Comparison of ENCODE assay signal across 8 cellular contexts in the genomic region with DNA sequence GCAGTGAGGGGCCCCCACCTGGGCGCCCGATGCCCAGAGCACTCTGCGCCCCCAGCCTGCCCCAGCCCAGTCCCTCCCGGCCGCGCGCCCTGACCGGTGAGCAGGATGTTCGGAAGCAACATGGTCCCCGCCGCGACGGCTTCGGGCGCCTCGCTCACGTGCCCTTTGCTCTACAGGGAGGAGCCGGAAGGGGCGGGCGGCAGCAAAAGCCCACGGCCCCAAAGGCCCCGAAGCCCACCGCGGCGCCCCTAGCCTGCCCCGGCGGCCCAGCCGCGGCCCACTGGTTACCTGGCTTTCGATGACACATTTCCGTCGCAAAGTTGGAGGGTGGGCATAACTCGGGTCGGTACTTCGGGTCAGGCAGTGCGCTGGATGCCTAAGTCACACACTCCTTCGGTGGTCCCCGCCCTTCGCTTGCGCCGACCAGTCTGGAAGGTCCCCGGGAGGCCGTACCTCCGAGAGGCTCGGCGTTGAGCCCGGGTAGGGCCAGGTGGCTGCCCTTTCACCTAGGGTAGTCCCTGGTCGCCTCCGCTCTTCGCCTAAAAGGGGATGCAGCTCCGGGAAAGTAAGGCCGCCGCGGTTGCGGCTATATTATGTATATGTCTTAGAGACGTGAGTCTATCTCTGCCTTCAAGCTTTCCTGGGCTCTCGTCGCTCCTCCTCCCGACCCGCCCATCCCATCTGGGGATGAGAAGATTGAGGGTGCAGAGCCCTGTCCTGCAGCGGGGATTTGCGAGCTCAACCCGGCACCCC. TPM values are rescaled to one million over a fixed set of nuclear protein-coding genes. Genes with fewer than 3 reads are reported as not detected.
DNase-seq lines count a peak whose midpoint lies in the region; ATAC-seq and TF ChIP-seq lines count a peak whose summit lies in the region.

Gene AK6, minus strand, starts transcription at position 152 of the 753 bp plus-strand sequence. Its CDS starts 30 bp downstream, at position 122.
Gene RAD17, plus strand, starts transcription at position 450 of the 753 bp plus-strand sequence. CDS start 2,391 bp downstream, outside the sequence.
A gene with protein sequence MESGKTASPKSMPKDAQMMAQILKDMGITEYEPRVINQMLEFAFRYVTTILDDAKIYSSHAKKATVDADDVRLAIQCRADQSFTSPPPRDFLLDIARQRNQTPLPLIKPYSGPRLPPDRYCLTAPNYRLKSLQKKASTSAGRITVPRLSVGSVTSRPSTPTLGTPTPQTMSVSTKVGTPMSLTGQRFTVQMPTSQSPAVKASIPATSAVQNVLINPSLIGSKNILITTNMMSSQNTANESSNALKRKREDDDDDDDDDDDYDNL (minus strand): TSS at position 152 of the 753 bp plus-strand sequence. CDS start 3,783 bp downstream, outside the sequence.

- no peaks in the 10 kb centered on the region for H3K9me3 Mint-ChIP-seq in activated CD4-positive, alpha-beta T cell treated with anti-CD3 and anti-CD28 coated beads, Interleukin-2, amount 10 ng/mL, durations not matched to agents 7 days and 5 days

- no peaks in the 10 kb centered on the region for H3K27me3 Mint-ChIP-seq in activated CD4-positive, alpha-beta T cell treated with anti-CD3 and anti-CD28 coated beads, Interleukin-2, amount 10 ng/mL, durations not matched to agents 7 days and 5 days

- peak within 1 kb of the TSS; percentile 99 for H3K27ac Mint-ChIP-seq in activated CD4-positive, alpha-beta T cell treated with anti-CD3 and anti-CD28 coated beads, Interleukin-2, amount 10 ng/mL, durations not matched to agents 7 days and 5 days

- no peak for TF ChIP-seq CTCF in BJ (IDR thresholded peaks at IDR 0.05; ENCODE audit: insufficient read depth, low read depth, low read length)

- H3K4me3 Mint-ChIP-seq in activated CD4-positive, alpha-beta T cell treated with anti-CD3 and anti-CD28 coated beads, Interleukin-2, amount 10 ng/mL, durations not matched to agents 7 days and 5 days: peak within 1 kb of the TSS; percentile 95

- peaks cover 1% of the 10 kb centered on the region; the same call in 1 of the 2 replicates for H3K36me3 ChIP-seq in BJ (ENCODE audit: control insufficient read depth, insufficient read depth, low read length)

- peaks cover 46% of the 10 kb centered on the region for H3K4me1 Mint-ChIP-seq in activated CD4-positive, alpha-beta T cell treated with anti-CD3 and anti-CD28 coated beads, Interleukin-2, amount 10 ng/mL, durations not matched to agents 7 days and 5 days

- H3K4me3 ChIP-seq in BJ (ENCODE audit: low read depth, low read length): peak within 1 kb of the TSS; percentile 90

- H3K27me3 ChIP-seq in BJ (ENCODE audit: control insufficient read depth, insufficient read depth, low read length): no peaks in the 10 kb centered on the region

- DNase-seq in BJ (ENCODE audit: low read depth) (peak; percentile 65), NCI-H526 treated with DMSO at 0.1 percent for 48 hours (lab: John Stamatoyannopoulos, UW) (peak; percentile 85), cortex of kidney (lab: John Stamatoyannopoulos, UW) (peak; percentile 63), left kidney (ENCODE audit: low read depth, low spot score) (peak; percentile 97)
- peak; percentile 92 for DNase-seq in activated CD4-positive, alpha-beta T cell treated with anti-CD3 and anti-CD28 coated beads, Interleukin-2, amount 10 ng/mL, durations not matched to agents 7 days and 5 days
- peak; percentile 91 to 92 for DNase-seq in stimulated activated CD4-positive, alpha-beta T cell treated with anti-CD3 and anti-CD28 coated beads, Interleukin-2, amount 100 ng/mL, for 24 hours

- peaks cover 22% of the 10 kb centered on the region for H3K36me3 Mint-ChIP-seq in activated CD4-positive, alpha-beta T cell treated with anti-CD3 and anti-CD28 coated beads, Interleukin-2, amount 10 ng/mL, durations not matched to agents 7 days and 5 days (ENCODE audit: low read depth)

- ATAC-seq in GM19324 (IDR thresholded peaks at IDR 0.05; ENCODE audit: low FRiP score, unreplicated experiment): peak; percentile 95
- ATAC-seq in HG03469 (IDR thresholded peaks at IDR 0.05; ENCODE audit: unreplicated experiment): peak; percentile 82

- POLR2A ChIA-PET in BJ (lab: Charles Lee): interaction anchor here (0.6 kb wide), 1 partner anchor 149 kb away, joined by 3 read pairs; no protein-coding TSS in a partner anchor
- POLR2A ChIA-PET in activated CD4-positive, alpha-beta T cell treated with anti-CD3 and anti-CD28 coated beads, Interleukin-2, amount 10 ng/mL, durations not matched to agents 7 days and 5 days (lab: Charles Lee): no interaction called here

- CTCF ChIA-PET in BJ (lab: Yijun Ruan, JAX): no interaction called here
- CTCF ChIA-PET in activated CD4-positive, alpha-beta T cell treated with anti-CD3 and anti-CD28 coated beads, Interleukin-2, amount 10 ng/mL, durations not matched to agents 7 days and 5 days (lab: Charles Lee): interaction anchor here (0.8 to 1.4 kb wide), 2 partner anchors 10 to 276 kb away, joined by 4 read pairs; partner anchors contain the start of gene SLC30A5

RNA-seq across cellular contexts. Expression of gene AK6, which starts in this region (rescaled TPM):
- polyA plus RNA-seq in BJ (2011; rRNA removed): 11.6 and 39.9 TPM in 2 replicates
- polyA minus RNA-seq in BJ (2011; rRNA and poly(A)+ RNA removed): 2.2 and 5.6 TPM in 2 replicates
- 10 to 100 TPM; 26.7 to 33.3 TPM for total RNA-seq in activated CD4-positive, alpha-beta T cell treated with anti-CD3 and anti-CD28 coated beads, Interleukin-2, amount 10 ng/mL, durations not matched to agents 7 days and 5 days

RNA-seq across cellular contexts. Expression of gene RAD17, which starts in this region (rescaled TPM):
- 18.0 and 23.2 TPM in 2 replicates for polyA plus RNA-seq in BJ (2011; rRNA removed)
- 13.5 and 18.3 TPM in 2 replicates for polyA minus RNA-seq in BJ (2011; rRNA and poly(A)+ RNA removed)
- 10 to 100 TPM; 23.6 to 26.8 TPM for total RNA-seq in activated CD4-positive, alpha-beta T cell treated with anti-CD3 and anti-CD28 coated beads, Interleukin-2, amount 10 ng/mL, durations not matched to agents 7 days and 5 days

RNA-seq across cellular contexts. Expression of the third gene that starts in this region (rescaled TPM):
- polyA plus RNA-seq in BJ (2011; rRNA removed): 76.4 and 140 TPM in 2 replicates
- polyA minus RNA-seq in BJ (2011; rRNA and poly(A)+ RNA removed): 20.5 and 24.8 TPM in 2 replicates
- 10 to 100 TPM; 53.7 to 61.4 TPM for total RNA-seq in activated CD4-positive, alpha-beta T cell treated with anti-CD3 and anti-CD28 coated beads, Interleukin-2, amount 10 ng/mL, durations not matched to agents 7 days and 5 days

Comparison
In these comparisons a context has a peak if more than half of its experiments do, and no peak if none do; other contexts are left out.
1. Peak in every context shown above with its lines: DNase-seq, ATAC-seq and H3K4me3 ChIP-seq.